In the genomic region with DNA sequence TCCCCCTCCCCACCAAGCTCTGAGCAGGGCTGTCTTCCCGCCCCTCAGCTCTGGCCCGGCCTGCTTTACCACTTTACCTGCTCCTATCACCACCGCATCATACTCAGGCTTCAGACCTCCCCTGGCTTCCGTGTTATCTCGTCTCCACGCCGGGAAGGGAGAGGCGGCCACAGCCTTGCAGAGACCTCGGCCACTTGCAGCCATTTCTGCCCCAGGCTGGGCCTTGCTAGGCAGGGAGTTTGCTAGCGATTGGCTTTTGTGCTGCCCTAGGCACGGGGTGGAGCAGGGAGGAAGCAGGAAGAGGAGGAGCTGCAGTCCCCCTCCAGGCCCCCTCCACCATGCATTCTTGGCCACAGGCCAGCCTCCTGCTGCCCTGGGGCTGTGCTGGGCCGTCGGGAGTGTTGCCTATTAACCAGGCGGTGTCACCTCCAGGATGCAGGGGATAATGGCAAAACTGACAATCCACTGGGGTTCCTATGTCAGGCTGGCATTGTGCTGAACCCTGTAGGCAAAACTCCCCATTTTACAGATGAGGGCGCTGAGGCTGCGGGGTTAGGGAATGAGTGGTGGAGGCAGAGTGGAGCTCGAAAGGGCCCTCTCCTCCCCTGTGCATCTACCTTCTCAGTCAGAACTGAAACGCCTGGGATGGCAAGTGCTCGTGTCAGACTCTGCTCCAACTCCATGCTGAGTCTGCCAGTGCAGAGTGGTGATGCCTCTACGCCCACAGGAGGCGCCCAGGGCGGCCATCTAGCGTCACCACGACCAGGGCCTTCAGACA, we compare ENCODE assay signal across 8 cellular contexts. TPM values are rescaled to one million over a fixed set of nuclear protein-coding genes. Genes with fewer than 3 reads are reported as not detected.
DNase-seq lines count a peak whose midpoint lies in the region; ATAC-seq and TF ChIP-seq lines count a peak whose summit lies in the region.

A gene (minus strand): TSS at position 251 of the 778 bp plus-strand sequence. CDS start 47 bp downstream, at position 204.

- DNase-seq in GM10248 (ENCODE audit: extremely low spot score): peak; percentile 56
- DNase-seq in HT1080 (ENCODE audit: low read depth): peak; percentile 92
- peak; percentile 82 for DNase-seq in SK-MEL-5 (ENCODE audit: low read depth, low spot score)
- peak in 54 of 58 donors; percentile 9 to 83 (median 61) for DNase-seq in anterior cingulate cortex (lab: John Stamatoyannopoulos, UW)
- peak; percentile 95 for DNase-seq in cardiac septum (ENCODE audit: low spot score)
- peak; percentile 61 for DNase-seq in omental fat pad (ENCODE audit: low spot score)

- in situ Hi-C loops in SK-MEL-5 (cut with HindIII; ENCODE audit: low pct_unique_long_range_greater_than_20kb, low sequenced_read_pairs): no loop called here

- POLR2A ChIA-PET in GM10248 (lab: Yijun Ruan, JAX): no interaction called here

- CTCF ChIA-PET in GM10248 (lab: Yijun Ruan, JAX): interaction anchor here (1.2 to 11.9 kb wide), 2 partner anchors 10 to 21 kb away, joined by 3 to 98 read pairs; no protein-coding TSS in a partner anchor

- ATAC-seq in omental fat pad (ENCODE audit: low FRiP score) (peak; percentile 86), HG02571 (IDR thresholded peaks at IDR 0.05; ENCODE audit: unreplicated experiment) (no peak), GM21381 (IDR thresholded peaks at IDR 0.05; ENCODE audit: unreplicated experiment) (no peak)

- intact Hi-C loops in cardiac septum (cut with DNase I): loop anchor here (10.0 kb wide), 1 partner anchor 150 kb away; a partner anchor contains a TSS

- no peak for TF ChIP-seq CTCF in GM10248 (IDR thresholded peaks at IDR 0.05; ENCODE audit: control extremely low read depth, extremely low read depth, low read depth, missing control alignments)
- no peak for TF ChIP-seq CTCF in omental fat pad (IDR thresholded peaks at IDR 0.05)

RNA-seq across cellular contexts. Expression of the gene that starts here (rescaled TPM):
- 3.8 and 4.8 TPM in 2 replicates for total RNA-seq in HT1080 (2014; rRNA removed; shearing (Covaris generic))
- 2.2 and 2.9 TPM in 2 replicates for polyA plus RNA-seq in HT1080 (2015; cell fraction: cytosol; rRNA removed)
- 11.2 and 16.5 TPM in 2 replicates for polyA plus RNA-seq in HT1080 (2015; cell fraction: nucleus; rRNA removed)
- 2.2 and 3.2 TPM in 2 replicates for total RNA-seq in SK-MEL-5 (2014; rRNA removed; shearing (Covaris generic))
- 4.5 and 5.2 TPM in 2 replicates for polyA plus RNA-seq in SK-MEL-5 (2015; cell fraction: cytosol; rRNA removed)
- 20.2 and 30.6 TPM in 2 replicates for polyA plus RNA-seq in SK-MEL-5 (2015; cell fraction: nucleus; rRNA removed)
- 11.7 TPM for total RNA-seq in cardiac septum
- total RNA-seq in omental fat pad: 10 to 100 TPM in 1 of 4 donors, 1 to 10 TPM in 3; 8.5 to 10.4 (median 9.2) TPM
